ENCODE assay signal across 1 cellular context in the genomic region with DNA sequence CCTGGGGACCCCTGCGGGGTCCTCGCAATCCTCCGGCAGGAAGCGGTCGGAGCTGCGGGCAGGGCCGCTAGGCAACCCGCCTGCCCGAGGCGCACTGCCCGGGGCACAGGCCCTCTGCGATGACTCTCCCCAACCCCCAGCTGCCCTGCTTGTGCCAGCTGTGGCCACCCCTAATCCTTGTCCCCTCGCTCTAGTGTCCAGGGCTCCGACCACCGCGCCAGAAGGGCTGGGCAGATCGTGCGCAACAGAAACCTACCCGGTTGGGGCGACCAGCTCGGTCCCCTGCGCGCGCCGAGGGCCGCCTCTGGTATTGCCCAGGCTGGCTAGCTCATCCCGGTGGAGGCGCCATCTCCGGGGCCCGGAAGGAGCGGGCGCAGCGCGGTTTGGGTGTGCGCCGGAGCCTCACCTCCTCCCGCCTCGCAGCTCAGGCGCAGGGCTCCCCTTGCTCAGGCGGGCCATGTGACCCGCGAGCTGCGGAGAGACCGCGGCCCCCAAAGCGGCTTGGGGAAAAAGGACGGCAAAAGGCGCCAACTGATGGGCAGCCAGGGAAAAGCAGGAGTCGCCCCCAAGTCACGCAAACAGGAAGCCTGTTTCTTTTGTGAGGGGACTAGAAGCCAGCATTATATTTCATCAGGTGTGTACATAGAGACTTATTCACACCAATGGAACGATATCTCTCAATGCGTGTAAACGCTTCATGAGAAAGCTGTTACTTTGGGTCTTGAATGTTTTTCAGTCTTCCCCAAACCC.
TF ChIP-seq lines count a peak whose summit lies in the region.

No MANE protein-coding gene starts in this region.

TF ChIP-seq in A549, 52 proteins besides CTCF, POLR2A, EP300 and RAD21 (continued from another document):
- TF ChIP-seq, protein P1, sequence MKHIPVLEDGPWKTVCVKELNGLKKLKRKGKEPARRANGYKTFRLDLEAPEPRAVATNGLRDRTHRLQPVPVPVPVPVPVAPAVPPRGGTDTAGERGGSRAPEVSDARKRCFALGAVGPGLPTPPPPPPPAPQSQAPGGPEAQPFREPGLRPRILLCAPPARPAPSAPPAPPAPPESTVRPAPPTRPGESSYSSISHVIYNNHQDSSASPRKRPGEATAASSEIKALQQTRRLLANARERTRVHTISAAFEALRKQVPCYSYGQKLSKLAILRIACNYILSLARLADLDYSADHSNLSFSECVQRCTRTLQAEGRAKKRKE (CRISPR knock-in tag; IDR thresholded peaks at IDR 0.05; ENCODE audit: low read depth), result no peak
